In genomic region chr11:36684840-36685800, GRCh38 we compare ENCODE assay signal across 11 cellular contexts.
DNase-seq lines count a peak whose midpoint lies in the region; ATAC-seq and TF ChIP-seq lines count a peak whose summit lies in the region.
"Had no signal": no experiment of that assay in that cellular context is flagged by ENCODE, and none has a peak within 500 bp of the region (broad histone marks: within the 10 kb centered on the region; RNA-seq: fewer than 3 reads in every experiment).

No MANE protein-coding gene starts in this region.

- WGBS in testis, 2 donors = 60 to 64% methylated on average over 12 of the region's 12 CpGs

- intact Hi-C loops in testis (cut with DNase I; ENCODE audit: low total_unique reads) = no loop called here

- DNase-seq in GM10266 (ENCODE audit: extremely low spot score) (peak; percentile 12), immature natural killer cell (peak; percentile 24 to 47 (median 25)), NCI-H2227 treated with DMSO at 0.1 percent for 48 hours (lab: John Stamatoyannopoulos, UW) (no peak), ureter (ENCODE audit: low spot score) (no peak), testis (no peak), NCI-H2196 treated with DMSO at 0.1 percent for 48 hours (lab: John Stamatoyannopoulos, UW; ENCODE audit: unreplicated experiment) (no peak)
- DNase-seq in activated CD4-positive, alpha-beta T cell treated with anti-CD3 and anti-CD28 coated beads, Interleukin-2, amount 50 U/mL, for 1 hour = peak; percentile 12
- DNase-seq: adrenal gland, Karpas-422, substantia nigra had no signal

- no peak overlapping the region for H3K27ac Mint-ChIP-seq in immature natural killer cell

- no peaks in the 10 kb centered on the region for H3K36me3 Mint-ChIP-seq in immature natural killer cell

- H3K4me1 ChIP-seq in testis = no peaks in the 10 kb centered on the region
- H3K4me1 ChIP-seq: adrenal gland had no signal

- no peaks in the 10 kb centered on the region for H3K9me3 ChIP-seq in testis
- H3K9me3 ChIP-seq: adrenal gland had no signal

- H3K36me3 ChIP-seq in testis (ENCODE audit: low read depth, missing control alignments) = no peaks in the 10 kb centered on the region
- H3K36me3 ChIP-seq: adrenal gland had no signal

- peak; percentile 51 for ATAC-seq in HG02938 (IDR thresholded peaks at IDR 0.05; ENCODE audit: unreplicated experiment)

- TF ChIP-seq POLR2A in testis (IDR thresholded peaks at IDR 0.05) = no peak

- TF ChIP-seq CTCF in GM10266 (IDR thresholded peaks at IDR 0.05; ENCODE audit: control insufficient read depth, insufficient read depth, low read depth, missing control alignments) (no peak), testis (IDR thresholded peaks at IDR 0.05) (no peak)

- H3K4me3 ChIP-seq in testis = no peak overlapping the region
- H3K4me3 ChIP-seq: adrenal gland had no signal

- no peak overlapping the region for H3K27ac ChIP-seq in testis
- H3K27ac ChIP-seq: adrenal gland had no signal

- no peak overlapping the region for H3K4me3 Mint-ChIP-seq in immature natural killer cell

- H3K27me3 Mint-ChIP-seq in immature natural killer cell (ENCODE audit: low read depth in 3 of 3) = peaks cover 0 to 12% (median 5%) of the 10 kb centered on the region in 3 donors

- no peaks in the 10 kb centered on the region for H3K4me1 Mint-ChIP-seq in immature natural killer cell

- H3K27me3 ChIP-seq in testis = no peaks in the 10 kb centered on the region
- H3K27me3 ChIP-seq: adrenal gland had no signal

- no peaks in the 10 kb centered on the region for H3K9me3 Mint-ChIP-seq in immature natural killer cell

Comparison
In these comparisons a context has a peak if more than half of its experiments do, and no peak if none do; other contexts are left out.
1. DNase-seq: peak in GM10266 (single experiment), activated CD4-positive, alpha-beta T cell treated with anti-CD3 and anti-CD28 coated beads, Interleukin-2, amount 50 U/mL, for 1 hour (single experiment) and immature natural killer cell (3 of 3); none in NCI-H2227 treated with DMSO at 0.1 percent for 48 hours (single experiment), ureter (single experiment), testis (single experiment) and NCI-H2196 treated with DMSO at 0.1 percent for 48 hours (single experiment).